ENCODE assay signal across 29 cellular contexts in genomic region chr10:63896992-63897391, GRCh38.
"Had no signal": no experiment of that assay in that cellular context is flagged by ENCODE, and none has a peak within 500 bp of the region (broad histone marks: within the 10 kb centered on the region; RNA-seq: fewer than 3 reads in every experiment).

No MANE protein-coding gene starts in this region.

- ATAC-seq: naive thymus-derived CD8-positive, alpha-beta T cell; natural killer cell treated with Interleukin-12 subunit alpha and Interleukin-12 subunit beta and Interleukin-15 and Interleukin-18, amount 100 ng/mL, for 72 hours; pancreas; right cardiac atrium; right lobe of liver; stimulated activated memory B cell treated with anti-CD40 and anti-IgM and Interleukin-4, amounts not matched to agents 10 μg/mL and 1 μg/mL and 100 μg/mL, for 72 hours; stimulated activated naive CD8-positive, alpha-beta T cell treated with anti-CD3 and anti-CD28 coated beads, Interleukin-15, amount 100 ng/mL, for 72 hours; stimulated activated naive CD8-positive, alpha-beta T cell treated with anti-CD3 and anti-CD28 coated beads, Interleukin-15, Interleukin-2, amounts not matched to agents 100 U/mL and 50 U/mL, for 24 hours; upper lobe of right lung had no signal

- H3K4me1 Mint-ChIP-seq: naive thymus-derived CD8-positive, alpha-beta T cell; neural crest cell; stimulated activated memory B cell treated with anti-CD40 and anti-IgM and Interleukin-4, amounts not matched to agents 10 μg/mL and 1 μg/mL and 100 μg/mL, for 72 hours; stimulated activated naive CD8-positive, alpha-beta T cell treated with anti-CD3 and anti-CD28 coated beads, Interleukin-15, amount 100 ng/mL, for 72 hours had no signal

- H3K4me2 ChIP-seq: smooth muscle cell had no signal

- H3K27me3 Mint-ChIP-seq: stimulated activated memory B cell treated with anti-CD40 and anti-IgM and Interleukin-4, amounts not matched to agents 10 μg/mL and 1 μg/mL and 100 μg/mL, for 72 hours had no signal

- H3K36me3 ChIP-seq: neutrophil, pancreas, prostate gland, right lobe of liver, spleen, suprapubic skin, tibial artery, transverse colon, upper lobe of right lung, uterus had no signal

- DNase-seq: naive thymus-derived CD8-positive, alpha-beta T cell; nephron progenitor cell; pancreas; right cardiac atrium; right lobe of liver; spleen; stimulated activated CD4-positive, alpha-beta T cell treated with anti-CD3 and anti-CD28 coated beads, Interleukin-12 subunit alpha, Interleukin-12 subunit beta, amount 100 ng/mL, for 4 hours; stimulated activated CD4-positive, alpha-beta T cell treated with anti-CD3 and anti-CD28 coated beads, Interleukin-1b, Interleukin-23, amount 100 ng/mL, for 48 hours; stimulated activated CD4-positive, alpha-beta T cell treated with anti-CD3 and anti-CD28 coated beads, Interleukin-4, amount 100 ng/mL, for 1 hour; stimulated activated CD4-positive, alpha-beta T cell treated with anti-CD3 and anti-CD28 coated beads, Interleukin-4, amount 100 ng/mL, for 4 hours; stimulated activated CD8-positive, alpha-beta memory T cell treated with anti-CD3 and anti-CD28 coated beads, Interleukin-4, amount 100 ng/mL, for 48 hours; stimulated activated naive CD4-positive, alpha-beta T cell; stimulated activated naive CD8-positive, alpha-beta T cell treated with anti-CD3 and anti-CD28 coated beads, Interleukin-15, amount 100 ng/mL, for 72 hours; stimulated activated naive CD8-positive, alpha-beta T cell treated with anti-CD3 and anti-CD28 coated beads, Interleukin-15, Interleukin-2, amounts not matched to agents 100 U/mL and 50 U/mL, for 24 hours; substantia nigra; testis; tibial artery; transverse colon; upper lobe of right lung; uterus had no signal

- H3K9me3 ChIP-seq: neutrophil, pancreas, prostate gland, right lobe of liver, spleen, suprapubic skin, testis, tibial artery, transverse colon, upper lobe of right lung, uterus had no signal

- H3K4me3 Mint-ChIP-seq: naive thymus-derived CD8-positive, alpha-beta T cell; natural killer cell treated with Interleukin-12 subunit alpha and Interleukin-12 subunit beta and Interleukin-15 and Interleukin-18, amount 100 ng/mL, for 72 hours; nephron progenitor cell; neural crest cell; stimulated activated memory B cell treated with anti-CD40 and anti-IgM and Interleukin-4, amounts not matched to agents 10 μg/mL and 1 μg/mL and 100 μg/mL, for 72 hours; stimulated activated naive CD8-positive, alpha-beta T cell treated with anti-CD3 and anti-CD28 coated beads, Interleukin-15, amount 100 ng/mL, for 72 hours; type B pancreatic cell had no signal

- H3K27me3 ChIP-seq: neutrophil, pancreas, right lobe of liver, spleen, suprapubic skin, testis, tibial artery, transverse colon, upper lobe of right lung, uterus had no signal

- H3K4me1 ChIP-seq: pancreas, prostate gland, right lobe of liver, suprapubic skin, testis, transverse colon, upper lobe of right lung, uterus had no signal

- H3K9me3 Mint-ChIP-seq: naive thymus-derived CD8-positive, alpha-beta T cell; natural killer cell treated with Interleukin-12 subunit alpha and Interleukin-12 subunit beta and Interleukin-15 and Interleukin-18, amount 100 ng/mL, for 72 hours; nephron progenitor cell; neural crest cell; stimulated activated memory B cell treated with anti-CD40 and anti-IgM and Interleukin-4, amounts not matched to agents 10 μg/mL and 1 μg/mL and 100 μg/mL, for 72 hours; stimulated activated naive CD8-positive, alpha-beta T cell treated with anti-CD3 and anti-CD28 coated beads, Interleukin-15, amount 100 ng/mL, for 72 hours; type B pancreatic cell had no signal

- H3K27ac ChIP-seq: neutrophil, pancreas, prostate gland, right lobe of liver, skin epidermis, spleen, suprapubic skin, testis, tibial artery, transverse colon, upper lobe of right lung, uterus had no signal

- H3K27ac Mint-ChIP-seq: naive thymus-derived CD8-positive, alpha-beta T cell; natural killer cell treated with Interleukin-12 subunit alpha and Interleukin-12 subunit beta and Interleukin-15 and Interleukin-18, amount 100 ng/mL, for 72 hours; nephron progenitor cell; stimulated activated memory B cell treated with anti-CD40 and anti-IgM and Interleukin-4, amounts not matched to agents 10 μg/mL and 1 μg/mL and 100 μg/mL, for 72 hours; stimulated activated naive CD8-positive, alpha-beta T cell treated with anti-CD3 and anti-CD28 coated beads, Interleukin-15, amount 100 ng/mL, for 72 hours; type B pancreatic cell had no signal

- H3K36me3 Mint-ChIP-seq: naive thymus-derived CD8-positive, alpha-beta T cell; natural killer cell treated with Interleukin-12 subunit alpha and Interleukin-12 subunit beta and Interleukin-15 and Interleukin-18, amount 100 ng/mL, for 72 hours; stimulated activated memory B cell treated with anti-CD40 and anti-IgM and Interleukin-4, amounts not matched to agents 10 μg/mL and 1 μg/mL and 100 μg/mL, for 72 hours; type B pancreatic cell had no signal

- H3K4me3 ChIP-seq: pancreas, prostate gland, right lobe of liver, skin epidermis, smooth muscle cell, spleen, suprapubic skin, testis, tibial artery, transverse colon, upper lobe of right lung, uterus had no signal
